ENCODE assay signal across 9 cellular contexts in genomic region chr3:196170296-196170695, GRCh38. TPM values are rescaled to one million over a fixed set of nuclear protein-coding genes. Genes with fewer than 3 reads are reported as not detected.
"Had no signal": no experiment of that assay in that cellular context is flagged by ENCODE, and none has a peak within 500 bp of the region (broad histone marks: within the 10 kb centered on the region; RNA-seq: fewer than 3 reads in every experiment).

No MANE protein-coding gene starts in this region.

RNA-seq across cellular contexts. Expression of gene ZDHHC19, which starts 40.9 kb away (rescaled TPM):
- total RNA-seq: LHCN-M2, MCF 10A, NCI-H460, OCI-LY7, PC-9, Right ventricle myocardium inferior, RPMI7951, SJSA1 had no signal
- polyA plus RNA-seq: SK-N-SH had no signal

RNA-seq across cellular contexts. Expression of gene SLC51A, which starts 46.0 kb away (rescaled TPM):
- total RNA-seq: LHCN-M2, MCF 10A, NCI-H460, OCI-LY7, RPMI7951, SJSA1 had no signal
- polyA plus RNA-seq: SK-N-SH had no signal
